In genomic region chr14:39432619-39433451, GRCh38 we compare ENCODE assay signal across 1 cellular context.
TF ChIP-seq lines count a peak whose summit lies in the region.

No MANE protein-coding gene starts in this region.

TF ChIP-seq in GM12878, 131 proteins besides CTCF, POLR2A, EP300 and RAD21 (continued from another document and continues in another):
- TF ChIP-seq CUX1 (IDR thresholded peaks at IDR 0.05; ENCODE audit: insufficient replicate concordance, low read depth, low read length) (no peak), PML (IDR thresholded peaks at IDR 0.05; ENCODE audit: low read length) (peak; percentile 88), RB1 (IDR thresholded peaks at IDR 0.05; ENCODE audit: borderline replicate concordance) (peak; percentile 92; the same call in 1 of the 2 replicates), LARP7 (IDR thresholded peaks at IDR 0.05) (peak; percentile 28; the same call in 1 of the 2 replicates), SREBF2 (IDR thresholded peaks at IDR 0.05; ENCODE audit: low read length) (no peak), CBX3 (IDR thresholded peaks at IDR 0.05; ENCODE audit: borderline replicate concordance, low read depth) (no peak), SRF (IDR thresholded peaks at IDR 0.05; ENCODE audit: low read depth in 2 of 2, low read length in 2 of 2) (no peak), BACH1 (IDR thresholded peaks at IDR 0.05; ENCODE audit: borderline replicate concordance) (0 out of 2 replicates have a peak, but pooled peaks have one; percentile 20), ETV6 (conservative IDR thresholded peaks at IDR 0.05 in 1 of 2, IDR thresholded peaks at IDR 0.05 in 1 of 2; ENCODE audit: borderline replicate concordance in 1 of 2, low read depth in 1 of 2) (no peak), STAT3 (IDR thresholded peaks at IDR 0.05; ENCODE audit: low read depth, low read length) (no peak), BCL3 (IDR thresholded peaks at IDR 0.05; ENCODE audit: borderline replicate concordance, insufficient read depth, low read depth, low read length, poor library complexity, severe bottlenecking) (no peak), PKNOX1 (IDR thresholded peaks at IDR 0.05) (no peak), SKIL (IDR thresholded peaks at IDR 0.05; ENCODE audit: low read depth, poor library complexity, severe bottlenecking) (peak; percentile 38), IRF3 (IDR thresholded peaks at IDR 0.05) (no peak; the same call in 1 of the 2 replicates), RELB (IDR thresholded peaks at IDR 0.05; ENCODE audit: low read depth) (peak; percentile 81), FOXK2 (IDR thresholded peaks at IDR 0.05) (no peak; the same call in 1 of the 2 replicates), ZZZ3 (IDR thresholded peaks at IDR 0.05; ENCODE audit: control insufficient read depth, insufficient read length, low read depth) (no peak), CBFB (IDR thresholded peaks at IDR 0.05; ENCODE audit: low read depth) (peak; percentile 31; the same call in 1 of the 2 replicates), HDAC2 (IDR thresholded peaks at IDR 0.05) (no peak), ZBTB11 (CRISPR knock-in tag; IDR thresholded peaks at IDR 0.05) (no peak), SPI1 (IDR thresholded peaks at IDR 0.05; ENCODE audit: borderline replicate concordance, insufficient read depth, low read depth, low read length) (peak; percentile 28; the same call in 1 of the 2 replicates), EED (IDR thresholded peaks at IDR 0.05; ENCODE audit: low read depth) (peak; percentile 82; the same call in 1 of the 2 replicates), HDAC6 (IDR thresholded peaks at IDR 0.05; ENCODE audit: unreplicated experiment) (no peak), HSF1 (IDR thresholded peaks at IDR 0.05; ENCODE audit: low read depth, low read length) (no peak), CBX5 (IDR thresholded peaks at IDR 0.05; ENCODE audit: low read depth) (no peak), MAX (IDR thresholded peaks at IDR 0.05; ENCODE audit: low read depth, low read length) (peak; percentile 24; the same call in 1 of the 2 replicates), ZNF207 (IDR thresholded peaks at IDR 0.05; ENCODE audit: borderline replicate concordance) (0 out of 2 replicates have a peak, but pooled peaks have one; percentile 16), POLR2AphosphoS5 (IDR thresholded peaks at IDR 0.05; ENCODE audit: low read length) (peak; percentile 66), ATF2 (IDR thresholded peaks at IDR 0.05; ENCODE audit: low read length) (no peak), REST (IDR thresholded peaks at IDR 0.05; ENCODE audit: low read depth, low read length) (no peak)
